In genomic region chr1:162023547-162024501, GRCh38 we compare ENCODE assay signal across 8 cellular contexts. TPM values are rescaled to one million over a fixed set of nuclear protein-coding genes. Genes with fewer than 3 reads are reported as not detected.
DNase-seq lines count a peak whose midpoint lies in the region; ATAC-seq and TF ChIP-seq lines count a peak whose summit lies in the region.

Gene OLFML2B (minus strand): TSS chr1:162023869. CDS start chr1:162023430, 439 bp downstream.

- DNase-seq in EH (ENCODE audit: low read depth) (peak; percentile 90), NCI-H510A treated with DMSO at 0.1 percent for 48 hours (lab: John Stamatoyannopoulos, UW) (peak; percentile 43), lower lobe of right lung (peak; percentile 75)
- peak; percentile 59 for DNase-seq in activated CD4-positive, alpha-beta memory T cell treated with anti-CD3 and anti-CD28 coated beads for 36 hours
- peak in 1 of 3 donors; percentile 6 for DNase-seq in effector memory CD4-positive, alpha-beta T cell
- peak; percentile 13 to 52 (median 20) for DNase-seq in stimulated activated CD4-positive, alpha-beta T cell treated with anti-CD3 and anti-CD28 coated beads, TNF-alpha, amount 100 ng/mL, for 24 hours (ENCODE audit: low read depth in 3 of 3)

- H3K9me3 Mint-ChIP-seq in activated CD4-positive, alpha-beta memory T cell treated with anti-CD3 and anti-CD28 coated beads for 36 hours = no peaks in the 10 kb centered on the region

- H3K36me3 ChIP-seq in effector memory CD4-positive, alpha-beta T cell (ENCODE audit: control insufficient read depth, insufficient read depth, low read length) = no peaks in the 10 kb centered on the region
- H3K36me3 ChIP-seq in lower lobe of right lung = no peaks in the 10 kb centered on the region

- H3K4me3 ChIP-seq in effector memory CD4-positive, alpha-beta T cell (ENCODE audit: insufficient read depth, low read depth, low read length, poor library complexity, severe bottlenecking) = peak within 1 kb of the TSS; percentile 68
- H3K4me3 ChIP-seq in lower lobe of right lung = peak within 1 kb of the TSS; percentile 68

- intact Hi-C loops in activated CD4-positive, alpha-beta memory T cell treated with anti-CD3 and anti-CD28 coated beads for 36 hours (cut with micrococcal nuclease) = loop anchor here (1.0 to 5.0 kb wide), 3 partner anchors 61 to 232 kb away; no protein-coding TSS in a partner anchor
- intact Hi-C loops in lower lobe of right lung (cut with DNase I) = no loop called here

- POLR2A ChIA-PET in activated CD4-positive, alpha-beta memory T cell treated with anti-CD3 and anti-CD28 coated beads for 36 hours (lab: Charles Lee) = interaction anchor here (0.7 kb wide), 1 partner anchor 16 kb away, joined by 3 read pairs; no protein-coding TSS in a partner anchor

- H3K4me1 ChIP-seq in effector memory CD4-positive, alpha-beta T cell (ENCODE audit: control insufficient read depth, insufficient read depth, low read length, poor library complexity, severe bottlenecking) = no peaks in the 10 kb centered on the region
- peaks cover 39% of the 10 kb centered on the region for H3K4me1 ChIP-seq in lower lobe of right lung

- peak within 1 kb of the TSS; percentile 70 for H3K4me3 Mint-ChIP-seq in activated CD4-positive, alpha-beta memory T cell treated with anti-CD3 and anti-CD28 coated beads for 36 hours

- H3K4me1 Mint-ChIP-seq in activated CD4-positive, alpha-beta memory T cell treated with anti-CD3 and anti-CD28 coated beads for 36 hours (ENCODE audit: low read depth) = peaks cover 6% of the 10 kb centered on the region

- peak; percentile 17 for TF ChIP-seq CTCF in lower lobe of right lung (IDR thresholded peaks at IDR 0.05)

- no peaks in the 10 kb centered on the region for H3K9me3 ChIP-seq in effector memory CD4-positive, alpha-beta T cell (ENCODE audit: control insufficient read depth, low read length)
- no peaks in the 10 kb centered on the region for H3K9me3 ChIP-seq in lower lobe of right lung

- ATAC-seq in HG02642 (IDR thresholded peaks at IDR 0.05; ENCODE audit: poor library complexity, unreplicated experiment) (peak; percentile 69), lower lobe of right lung (peak; percentile 91 to 92), GM21576 (IDR thresholded peaks at IDR 0.05; ENCODE audit: unreplicated experiment) (no peak)

- H3K27me3 Mint-ChIP-seq in activated CD4-positive, alpha-beta memory T cell treated with anti-CD3 and anti-CD28 coated beads for 36 hours = peaks cover 34% of the 10 kb centered on the region

- no peaks in the 10 kb centered on the region for H3K36me3 Mint-ChIP-seq in activated CD4-positive, alpha-beta memory T cell treated with anti-CD3 and anti-CD28 coated beads for 36 hours

- no peak within 1 kb of the TSS for H3K27ac Mint-ChIP-seq in activated CD4-positive, alpha-beta memory T cell treated with anti-CD3 and anti-CD28 coated beads for 36 hours

- no peak within 1 kb of the TSS for H3K27ac ChIP-seq in effector memory CD4-positive, alpha-beta T cell (ENCODE audit: insufficient read depth, low read length, poor library complexity, severe bottlenecking)
- H3K27ac ChIP-seq in lower lobe of right lung = peak within 1 kb of the TSS; percentile 66

- no peaks in the 10 kb centered on the region for H3K27me3 ChIP-seq in effector memory CD4-positive, alpha-beta T cell (replicated peaks; ENCODE audit: control insufficient read depth, insufficient read depth, low read length, poor library complexity, severe bottlenecking)
- H3K27me3 ChIP-seq in lower lobe of right lung (ENCODE audit: low read depth) = peaks cover 34% of the 10 kb centered on the region

- CTCF ChIA-PET in activated CD4-positive, alpha-beta memory T cell treated with anti-CD3 and anti-CD28 coated beads for 36 hours (lab: Charles Lee) = interaction anchor here (0.9 to 2.5 kb wide), 6 partner anchors 11 to 231 kb away, joined by 3 to 17 read pairs (median 6); no protein-coding TSS in a partner anchor

RNA-seq across cellular contexts. Expression of gene OLFML2B, which starts in this region (rescaled TPM):
- total RNA-seq in activated CD4-positive, alpha-beta memory T cell treated with anti-CD3 and anti-CD28 coated beads for 36 hours = not detected
- 19.1 TPM for total RNA-seq in lower lobe of right lung

Comparison
In these comparisons a context has a peak if more than half of its experiments do, and no peak if none do; other contexts are left out.
1. RNA of gene OLFML2B (total RNA-seq): 19.1 TPM in lower lobe of right lung (single experiment); not detected in activated CD4-positive, alpha-beta memory T cell treated with anti-CD3 and anti-CD28 coated beads for 36 hours; every median in the first group is over 10 times any median in the second.
2. Peak in DNase-seq in activated CD4-positive, alpha-beta memory T cell treated with anti-CD3 and anti-CD28 coated beads for 36 hours; RNA of the gene not detected or under 1 TPM.